Comparison of ENCODE assay signal across 1 cellular context in genomic region chr14:48251290-48251689, GRCh38.
TF ChIP-seq lines count a peak whose summit lies in the region.

No MANE protein-coding gene starts in this region.

TF ChIP-seq in GM23338, 12 proteins besides CTCF, POLR2A, EP300 and RAD21 (continued from another document):
- no peak for TF ChIP-seq REST (IDR thresholded peaks at IDR 0.05; ENCODE audit: unreplicated experiment)
TF ChIP-seq in GM23338: peak in this region for 0.
